In genomic region chr1:171781167-171781875, GRCh38 we compare ENCODE assay signal across 8 cellular contexts.
A peak's percentile ranks its signal among the peaks of the same experiment; 100 is the strongest.
DNase-seq lines count a peak whose midpoint lies in the region; ATAC-seq and TF ChIP-seq lines count a peak whose summit lies in the region.

TSS of gene METTL13 (plus strand) at chr1:171781660. CDS start at chr1:171781968, 308 bp downstream.

- H3K9me3 Mint-ChIP-seq in activated naive CD4-positive, alpha-beta T cell treated with anti-CD3 and anti-CD28 coated beads, Interleukin-2, amount 50 U/mL, for 24 hours, result no peaks in the 10 kb centered on the region

- H3K36me3 ChIP-seq in GM06990 (ENCODE audit: control insufficient read depth, insufficient read depth, low read length), result peaks cover 15% of the 10 kb centered on the region

- H3K36me3 Mint-ChIP-seq in activated naive CD4-positive, alpha-beta T cell treated with anti-CD3 and anti-CD28 coated beads, Interleukin-2, amount 50 U/mL, for 24 hours, result peaks cover 16% of the 10 kb centered on the region

- H3K27me3 Mint-ChIP-seq in activated naive CD4-positive, alpha-beta T cell treated with anti-CD3 and anti-CD28 coated beads, Interleukin-2, amount 50 U/mL, for 24 hours, result no peaks in the 10 kb centered on the region

- peak within 1 kb of the TSS; percentile 76 for H3K4me3 ChIP-seq in GM06990 (replicated peaks; ENCODE audit: low read depth, low read length)

- H3K27ac Mint-ChIP-seq in activated naive CD4-positive, alpha-beta T cell treated with anti-CD3 and anti-CD28 coated beads, Interleukin-2, amount 50 U/mL, for 24 hours, result peak within 1 kb of the TSS; percentile 99

- no peaks in the 10 kb centered on the region for H3K27me3 ChIP-seq in GM06990 (replicated peaks; ENCODE audit: control insufficient read depth, insufficient read depth, low read length)

- ATAC-seq in HG02588 (IDR thresholded peaks at IDR 0.05; ENCODE audit: unreplicated experiment), result peak; percentile 99
- ATAC-seq in SK-N-SH treated with all-trans-retinoic acid at 6 μM for 48 hours, result peak; percentile 99

- TF ChIP-seq CTCF in GM06990 (IDR thresholded peaks at IDR 0.05; ENCODE audit: insufficient read depth, low read length, poor library complexity, severe bottlenecking), result no peak

- peaks cover 57% of the 10 kb centered on the region for H3K4me1 Mint-ChIP-seq in activated naive CD4-positive, alpha-beta T cell treated with anti-CD3 and anti-CD28 coated beads, Interleukin-2, amount 50 U/mL, for 24 hours

- peak; percentile 100 for DNase-seq in GM06990 (ENCODE audit: extremely low read depth, insufficient read length)
- DNase-seq in NCI-H1092 (lab: John Stamatoyannopoulos, UW), result peak; percentile 99
- peak; percentile 97 for DNase-seq in germinal center (ENCODE audit: low spot score)
- DNase-seq in non-pigmented ciliary epithelial cell (ENCODE audit: low read depth), result peak; percentile 95
- peak; percentile 99 for DNase-seq in superior temporal gyrus (ENCODE audit: extremely low spot score)

- H3K4me3 Mint-ChIP-seq in activated naive CD4-positive, alpha-beta T cell treated with anti-CD3 and anti-CD28 coated beads, Interleukin-2, amount 50 U/mL, for 24 hours, result peak within 1 kb of the TSS; percentile 100

TF ChIP-seq in SK-N-SH treated with all-trans-retinoic acid at 6 μM for 48 hours, 23 proteins besides CTCF, POLR2A, EP300 and RAD21:
- no peak for TF ChIP-seq CSDC2 (CRISPR knock-in tag; IDR thresholded peaks at IDR 0.05)
- TF ChIP-seq ZNF70 (CRISPR knock-in tag; IDR thresholded peaks at IDR 0.05), result no peak
- TF ChIP-seq POU6F1 (CRISPR knock-in tag; IDR thresholded peaks at IDR 0.05; ENCODE audit: borderline replicate concordance, low read depth), result 0 out of 2 replicates have a peak, but pooled peaks have one; percentile 48
- TF ChIP-seq PPARA (CRISPR knock-in tag; IDR thresholded peaks at IDR 0.05; ENCODE audit: borderline replicate concordance), result no peak
- TF ChIP-seq TSHZ2 (CRISPR knock-in tag; IDR thresholded peaks at IDR 0.05), result peak; percentile 5; the same call in 1 of the 2 replicates

Comparison
In these comparisons a context has a peak if more than half of its experiments do, and no peak if none do; other contexts are left out.
1. Peak in every context shown above with its lines: DNase-seq, ATAC-seq and H3K4me3 ChIP-seq.